Comparison of ENCODE assay signal across 15 cellular contexts in the genomic region with DNA sequence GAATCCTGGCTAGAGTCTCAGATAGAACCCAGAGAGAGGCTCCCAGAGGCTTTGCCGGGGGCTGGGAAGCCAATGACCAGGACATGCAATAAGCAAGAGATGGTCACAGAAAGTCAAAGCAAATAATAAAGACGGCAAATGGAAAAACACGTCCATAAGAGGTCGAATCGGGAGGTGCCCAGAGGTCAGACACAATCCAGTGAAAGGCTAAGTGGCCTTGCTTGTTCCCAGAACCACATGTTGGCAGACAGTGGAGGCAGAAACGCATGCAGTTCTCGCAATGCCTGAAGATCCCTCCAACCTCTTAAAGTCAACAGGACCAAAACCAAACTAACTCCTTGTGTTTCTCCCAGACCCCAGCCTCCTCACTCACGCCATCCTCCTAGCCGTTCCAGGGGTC. TPM values are rescaled to one million over a fixed set of nuclear protein-coding genes. Genes with fewer than 3 reads are reported as not detected.
DNase-seq lines count a peak whose midpoint lies in the region; ATAC-seq, FAIRE-seq and TF ChIP-seq lines count a peak whose summit lies in the region.
"Had no signal": no experiment of that assay in that cellular context is flagged by ENCODE, and none has a peak within 500 bp of the region (broad histone marks: within the 10 kb centered on the region; RNA-seq: fewer than 3 reads in every experiment).

No MANE protein-coding gene starts in this region.

- peaks cover 4% of the 10 kb centered on the region for H3K27me3 Mint-ChIP-seq in endodermal cell (ENCODE audit: insufficient read depth)
- H3K27me3 Mint-ChIP-seq in osteocyte (ENCODE audit: unreplicated experiment), result no peaks in the 10 kb centered on the region
- H3K27me3 Mint-ChIP-seq in activated T-cell treated with anti-CD3 and anti-CD28 coated beads, Interleukin-2, amount 50 U/mL, for 72 hours (ENCODE audit: low read depth), result no peaks in the 10 kb centered on the region

- no peaks in the 10 kb centered on the region for H3K36me3 Mint-ChIP-seq in endodermal cell (ENCODE audit: low read depth)
- H3K36me3 Mint-ChIP-seq in osteocyte (ENCODE audit: unreplicated experiment), result no peaks in the 10 kb centered on the region
- peaks cover 2 to 7% of the 10 kb centered on the region in 2 donors for H3K36me3 Mint-ChIP-seq in activated T-cell treated with anti-CD3 and anti-CD28 coated beads, Interleukin-2, amount 50 U/mL, for 72 hours (ENCODE audit: insufficient read depth in 2 of 2)

- peaks cover 12 to 44% of the 10 kb centered on the region in 2 experiments for H3K79me1 ChIP-seq in IMR-90 (ENCODE audit: low read depth in 1 of 2, low read length in 2 of 2)

- intact Hi-C loops in IMR-90 (cut with micrococcal nuclease), result loop anchor here (5.0 kb wide), 1 partner anchor 36 kb away; no protein-coding TSS in a partner anchor

- no peaks in the 10 kb centered on the region for H3K9me3 Mint-ChIP-seq in endodermal cell
- H3K9me3 Mint-ChIP-seq in osteocyte (ENCODE audit: unreplicated experiment), result no peaks in the 10 kb centered on the region
- peaks cover 0 to 4% of the 10 kb centered on the region in 2 donors for H3K9me3 Mint-ChIP-seq in activated T-cell treated with anti-CD3 and anti-CD28 coated beads, Interleukin-2, amount 50 U/mL, for 72 hours

- H4K91ac ChIP-seq in IMR-90 (ENCODE audit: insufficient read depth, low read depth, low read length), result peak overlapping the region; percentile 72

- BruUV-seq in IMR-90 (replicated peaks; lab: Mats Ljungman, UMichigan), result no TSS peak

- no peak overlapping the region; the same call in 2 of the 3 replicates for H3K4me3 ChIP-seq in A549
- H3K4me3 ChIP-seq in IMR-90 (ENCODE audit: insufficient read depth, low read depth, low read length), result no peak overlapping the region
- H3K4me3 ChIP-seq in endodermal cell (ENCODE audit: low read length), result no peak overlapping the region

- WGBS in A549 (ENCODE audit: missing lambda C conversion rate), result 33% methylated on average over 9 of the region's 9 CpGs
- WGBS in IMR-90 (ENCODE audit: extremely low coverage in 2 of 2, insufficient read length in 1 of 2), 2 experiments, result 94% methylated on average over 4 of the region's 9 CpGs; no CpG with 5 or more reads in 1 of the 2 experiments
- WGBS in endodermal cell (ENCODE audit: insufficient coverage in 1 of 2, insufficient read length in 1 of 2), 2 experiments, result 88 to 97% methylated on average over 4 to 9 of the region's 9 CpGs

- no peak for FAIRE-seq in A549 (lab: Jason Lieb, UNC)
- FAIRE-seq: endothelial cell of umbilical vein had no signal

- H3K9ac ChIP-seq in IMR-90 (ENCODE audit: low read depth, low read length), result no peak overlapping the region
- no peak overlapping the region for H3K9ac ChIP-seq in endodermal cell (ENCODE audit: extremely low read depth, low read length, poor library complexity, severe bottlenecking)

- in situ Hi-C loops in IMR-90 (cut with MboI; ENCODE audit: low sequenced_read_pairs), result no loop called here

- TF ChIP-seq CTCF in A549 (IDR thresholded peaks at IDR 0.05) (no peak), IMR-90 (conservative IDR thresholded peaks at IDR 0.05; ENCODE audit: low read depth, low read length) (no peak), endodermal cell (conservative IDR thresholded peaks at IDR 0.05) (no peak), osteocyte (IDR thresholded peaks at IDR 0.05) (no peak), RWPE1 (conservative IDR thresholded peaks at IDR 0.05; ENCODE audit: low read depth) (no peak)

- peak overlapping the region; percentile 87 to 95 for H3K27ac ChIP-seq in A549
- peak overlapping the region; percentile 52; the same call in 1 of the 2 replicates for H3K27ac ChIP-seq in IMR-90 (ENCODE audit: insufficient read depth, low read length)
- H3K27ac ChIP-seq in endodermal cell (ENCODE audit: low read depth, low read length), result no peak overlapping the region
- H3K27ac ChIP-seq in RWPE1, result no peak overlapping the region

- peak overlapping the region; percentile 51 for H3K18ac ChIP-seq in IMR-90 (ENCODE audit: low read depth, low read length)

- peak overlapping the region; percentile 18 for H2BK5ac ChIP-seq in IMR-90 (ENCODE audit: low read depth, low read length, poor library complexity, severe bottlenecking)

- 0 out of 2 replicates have a peak overlapping the region, but pooled peaks have one; percentile 32 for H3K56ac ChIP-seq in IMR-90 (ENCODE audit: extremely low read depth, insufficient read depth, low read length)

- H2BK120ac ChIP-seq in IMR-90 (ENCODE audit: low read depth, low read length), result peak overlapping the region; percentile 80

- H2BK15ac ChIP-seq in IMR-90 (ENCODE audit: low read depth, low read length), result peak overlapping the region; percentile 77; the same call in 2 of the 3 replicates

- H4K8ac ChIP-seq in IMR-90 (ENCODE audit: low read depth in 2 of 2, low read length in 2 of 2), result peak overlapping the region; percentile 67 to 72; a peak in 2 of 4 replicates

- peak overlapping the region; percentile 40 for H3K27ac Mint-ChIP-seq in endodermal cell
- peak overlapping the region; percentile 54 for H3K27ac Mint-ChIP-seq in osteocyte (ENCODE audit: unreplicated experiment)
- no peak overlapping the region for H3K27ac Mint-ChIP-seq in activated T-cell treated with anti-CD3 and anti-CD28 coated beads, Interleukin-2, amount 50 U/mL, for 72 hours

- POLR2A ChIA-PET in A549 (lab: Yijun Ruan, JAX) (no interaction called here), IMR-90 (lab: Charles Lee; ENCODE audit: unreplicated experiment) (no interaction called here), RWPE1 (lab: Yijun Ruan, JAX; ENCODE audit: low non-redundant PET) (no interaction called here)

- no peak overlapping the region for H3K4me3 Mint-ChIP-seq in endodermal cell
- H3K4me3 Mint-ChIP-seq in osteocyte (ENCODE audit: unreplicated experiment), result peak overlapping the region; percentile 36
- H3K4me3 Mint-ChIP-seq in activated T-cell treated with anti-CD3 and anti-CD28 coated beads, Interleukin-2, amount 50 U/mL, for 72 hours, result no peak overlapping the region

- dilution Hi-C loops in IMR-90 (cut with HindIII; ENCODE audit: low sequenced_read_pairs, unreplicated experiment), result no loop called here

- peak overlapping the region; percentile 79 for H2BK20ac ChIP-seq in IMR-90 (ENCODE audit: low read depth, low read length)

- H3K4me1 Mint-ChIP-seq in endodermal cell, result peaks cover 35% of the 10 kb centered on the region
- H3K4me1 Mint-ChIP-seq in osteocyte (ENCODE audit: unreplicated experiment), result peaks cover 33% of the 10 kb centered on the region
- H3K4me1 Mint-ChIP-seq in activated T-cell treated with anti-CD3 and anti-CD28 coated beads, Interleukin-2, amount 50 U/mL, for 72 hours (ENCODE audit: low read depth), result peaks cover 7% of the 10 kb centered on the region

- peak overlapping the region; percentile 81 for H4K5ac ChIP-seq in IMR-90 (ENCODE audit: low read depth, low read length)

- H3K4me2 ChIP-seq in A549 (peak overlapping the region; percentile 97), IMR-90 (ENCODE audit: low read depth, low read length) (peak overlapping the region; percentile 43)

- H3K27me3 ChIP-seq in IMR-90 (ENCODE audit: control insufficient read depth, insufficient read depth, low read length), result no peaks in the 10 kb centered on the region
- H3K27me3 ChIP-seq in endodermal cell (ENCODE audit: control insufficient read depth, insufficient read depth, low read length, poor library complexity, severe bottlenecking), result no peaks in the 10 kb centered on the region

- H3K36me3 ChIP-seq in IMR-90 (ENCODE audit: control insufficient read depth, insufficient read depth, low read length) (no peaks in the 10 kb centered on the region), endodermal cell (ENCODE audit: control insufficient read depth, insufficient read depth, low read length) (no peaks in the 10 kb centered on the region)

- peaks cover 70% of the 10 kb centered on the region for H3K4me1 ChIP-seq in A549
- H3K4me1 ChIP-seq in IMR-90 (ENCODE audit: control insufficient read depth, insufficient read depth, low read length), result peaks cover 17% of the 10 kb centered on the region
- H3K4me1 ChIP-seq in endodermal cell (ENCODE audit: control insufficient read depth, insufficient read depth, low read length), result no peaks in the 10 kb centered on the region

- H3K9me3 ChIP-seq in A549 (no peaks in the 10 kb centered on the region), IMR-90 (ENCODE audit: control insufficient read depth, insufficient read depth, low read length) (no peaks in the 10 kb centered on the region), endodermal cell (ENCODE audit: control insufficient read depth, low read length) (peaks cover 5% of the 10 kb centered on the region)

- TF ChIP-seq RAD21 in A549 (conservative IDR thresholded peaks at IDR 0.05 in 1 of 2, IDR thresholded peaks at IDR 0.05 in 1 of 2), result no peak
- no peak for TF ChIP-seq RAD21 in IMR-90 (IDR thresholded peaks at IDR 0.05; ENCODE audit: low read length)

- H3K4ac ChIP-seq in IMR-90 (ENCODE audit: low read depth, low read length), result peak overlapping the region; percentile 79

- H2AFZ ChIP-seq in IMR-90 (replicated peaks; ENCODE audit: low read length, poor library complexity), result no peak overlapping the region

- CTCF ChIA-PET in A549 (lab: Yijun Ruan, JAX) (no interaction called here), IMR-90 (lab: Yijun Ruan, JAX) (no interaction called here), RWPE1 (lab: Yijun Ruan, JAX) (no interaction called here)

- peak overlapping the region; percentile 85 for H2AK5ac ChIP-seq in IMR-90 (ENCODE audit: low read depth, low read length)

- H3K14ac ChIP-seq in IMR-90 (replicated peaks; ENCODE audit: low read depth, low read length), result peak overlapping the region; percentile 71; the same call in 1 of the 2 replicates

- peaks cover 6% of the 10 kb centered on the region; the same call in 1 of the 2 replicates for H4K20me1 ChIP-seq in IMR-90 (ENCODE audit: insufficient read depth, low read length)

- peak overlapping the region; percentile 68 for H3K23ac ChIP-seq in IMR-90 (ENCODE audit: low read depth, low read length)

- H3K9me1 ChIP-seq in IMR-90 (ENCODE audit: insufficient read depth, low read length), result peaks cover 14% of the 10 kb centered on the region

- TF ChIP-seq POLR2A in A549 (IDR thresholded peaks at IDR 0.05; ENCODE audit: low read length) (no peak), IMR-90 (IDR thresholded peaks at IDR 0.05; ENCODE audit: low read depth, low read length) (no peak)

- no peak overlapping the region for H2AK9ac ChIP-seq in IMR-90 (replicated peaks; ENCODE audit: low read depth, low read length, poor library complexity)

- no peak for DNase-seq in A549 (ENCODE audit: low read depth in 1 of 2, low spot score in 1 of 2)
- DNase-seq in IMR-90, result no peak
- DNase-seq in endodermal cell, result peak; percentile 57
- no peak for DNase-seq in osteocyte (ENCODE audit: extremely low spot score, unreplicated experiment)
- no peak for DNase-seq in RWPE1 (ENCODE audit: low spot score)
- DNase-seq in activated T-cell treated with anti-CD3 and anti-CD28 coated beads, Interleukin-2, amount 50 U/mL, for 72 hours, result no peak
- no peak for DNase-seq in DMS 273 (lab: John Stamatoyannopoulos, UW; ENCODE audit: unreplicated experiment)
- DNase-seq in NCI-H510A (lab: John Stamatoyannopoulos, UW), result no peak
- DNase-seq: anterior cingulate cortex, GDM1, nucleus accumbens had no signal

- TF ChIP-seq EP300 in A549 (IDR thresholded peaks at IDR 0.05), result no peak

- ATAC-seq in A549 (no peak), IMR-90 (ENCODE audit: low read depth) (no peak)
- no peak for ATAC-seq in activated T-cell treated with anti-CD3 and anti-CD28 coated beads, Interleukin-2, amount 50 U/mL, for 72 hours (replicated peaks in 1 of 2)

RNA-seq across cellular contexts. Expression of a gene that starts 3.0 kb away (rescaled TPM):
- 132 and 134 TPM in 2 replicates for polyA plus RNA-seq in A549 (2011; rRNA removed)
- polyA plus RNA-seq in A549 (2012; cell fraction: cytosol; rRNA removed), result 112 and 145 TPM in 2 replicates
- 49.4 and 73.1 TPM in 2 replicates for polyA plus RNA-seq in A549 (2012; cell fraction: nucleus; rRNA removed)
- 227 to 287 TPM (median 267 TPM) in 3 replicates for polyA plus RNA-seq in A549 (2017; fragmentation: RNase III; extraction: RNeasy Plus Mini Kit Qiagen cat#74134 plus additional on column Dnase treatment)
- 38.3 and 46.0 TPM in 2 replicates for polyA minus RNA-seq in A549 (2011; rRNA and poly(A)+ RNA removed)
- total RNA-seq in IMR-90 (2012; rRNA removed), result 13.4 and 43.0 TPM in 2 replicates
- 47.9 and 49.5 TPM in 2 replicates for polyA plus RNA-seq in IMR-90 (2012; rRNA removed)
- 28.6 and 46.1 TPM in 2 replicates for polyA plus RNA-seq in IMR-90 (2012; cell fraction: cytosol; rRNA removed)
- polyA plus RNA-seq in IMR-90 (2012; cell fraction: nucleus; rRNA removed; ENCODE audit: low replicate concordance), result 17.1 and 47.4 TPM in 2 replicates
- total RNA-seq in endodermal cell, result 100 to 1,000 TPM in 1 of 2 donors, 10 to 100 TPM in 1; 72.6 to 124 TPM
- polyA plus RNA-seq in endodermal cell (2013, experiment 1 of 2), result 63.3 TPM
- 48.4 TPM for polyA plus RNA-seq in endodermal cell (2013, experiment 2 of 2)
- 28.2 and 33.2 TPM in 2 replicates for total RNA-seq in osteocyte
- total RNA-seq in activated T-cell treated with anti-CD3 and anti-CD28 coated beads, Interleukin-2, amount 50 U/mL, for 72 hours, result 10 to 100 TPM; 45.1 to 47.8 TPM

RNA-seq across cellular contexts. Expression of a gene that starts 26.9 kb away (rescaled TPM):
- polyA plus RNA-seq in A549 (2011; rRNA removed) (not detected in 2 replicates), A549 (2017; fragmentation: RNase III; extraction: RNeasy Plus Mini Kit Qiagen cat#74134 plus additional on column Dnase treatment) (not detected in 3 replicates), IMR-90 (2012; rRNA removed) (not detected in 2 replicates)
- polyA plus RNA-seq in A549 (2012; cell fraction: cytosol; rRNA removed), result not detected in 2 replicates
- not detected in 2 replicates for polyA plus RNA-seq in A549 (2012; cell fraction: nucleus; rRNA removed)
- polyA minus RNA-seq in A549 (2011; rRNA and poly(A)+ RNA removed), result not detected in 2 replicates
- total RNA-seq in IMR-90 (2012; rRNA removed) (not detected in 2 replicates), endodermal cell (not detected), osteocyte (not detected in 2 replicates)
- polyA plus RNA-seq in IMR-90 (2012; cell fraction: cytosol; rRNA removed), result not detected in 2 replicates
- not detected in 2 replicates for polyA plus RNA-seq in IMR-90 (2012; cell fraction: nucleus; rRNA removed; ENCODE audit: low replicate concordance)
- polyA plus RNA-seq in endodermal cell (2013, experiment 1 of 2), result not detected
- polyA plus RNA-seq in endodermal cell (2013, experiment 2 of 2), result not detected
- total RNA-seq in activated T-cell treated with anti-CD3 and anti-CD28 coated beads, Interleukin-2, amount 50 U/mL, for 72 hours, result not detected
- total RNA-seq: endothelial cell of umbilical vein; T-helper 1 cell treated with Interleukin-12 subunit alpha and Interleukin-12 subunit beta and Interleukin-4 antibody, amounts not matched to agents 30 ng/mL and 1 ng/mL, for 36 hours; temporal lobe had no signal
- polyA plus RNA-seq: BJ, endothelial cell of umbilical vein had no signal

Comparison
In these comparisons a context has a peak if more than half of its experiments do, and no peak if none do; other contexts are left out.
1. H3K27ac ChIP-seq: peak in A549 (2 of 2) and IMR-90 (single experiment); none in endodermal cell (single experiment) and RWPE1 (single experiment).